8 cellular contexts compared by ENCODE assay signal in the genomic region with DNA sequence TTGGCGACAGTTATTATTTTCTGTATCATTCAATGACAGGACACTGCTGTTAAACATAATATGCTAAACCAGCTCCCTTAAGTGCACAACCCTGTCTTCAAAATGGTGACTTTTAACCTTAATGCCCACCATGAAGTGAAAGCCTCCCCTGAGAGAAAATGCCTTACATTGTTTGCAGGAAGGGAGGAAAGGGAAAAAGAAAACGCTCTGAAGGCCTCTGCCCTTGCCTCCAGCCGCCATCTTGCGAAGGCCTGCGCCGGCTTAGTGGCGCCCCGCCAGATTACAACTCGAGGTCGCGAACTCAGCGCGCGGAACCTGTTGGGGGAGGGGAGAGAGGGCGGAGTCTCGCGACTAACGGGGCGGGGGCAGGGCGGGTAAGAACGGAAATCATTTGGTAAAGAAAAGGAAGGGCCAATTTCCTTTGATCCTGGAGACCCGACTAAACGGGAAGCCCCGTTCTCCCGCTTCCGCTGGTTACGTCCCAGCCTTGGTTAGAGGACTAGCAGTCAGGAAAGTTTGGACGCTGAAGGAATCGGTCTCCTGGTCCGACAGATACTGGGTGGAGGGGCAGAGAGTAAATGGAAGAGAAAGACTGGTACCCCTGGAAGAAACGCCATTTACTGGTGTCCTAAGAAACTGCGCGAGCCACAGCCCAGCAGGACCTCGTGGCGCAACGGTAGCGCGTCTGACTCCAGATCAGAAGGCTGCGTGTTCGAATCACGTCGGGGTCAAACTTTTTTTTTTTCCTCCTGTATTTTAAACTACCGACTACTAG. TPM values are rescaled to one million over a fixed set of nuclear protein-coding genes. Genes with fewer than 3 reads are reported as not detected.
DNase-seq lines count a peak whose midpoint lies in the region; ATAC-seq and TF ChIP-seq lines count a peak whose summit lies in the region.

No MANE protein-coding gene starts in this region.

- TF ChIP-seq CTCF in Peyer's patch (IDR thresholded peaks at IDR 0.05) = peak in 2 of 6 experiments; percentile 4 to 12

- H3K9me3 Mint-ChIP-seq in naive thymus-derived CD4-positive, alpha-beta T cell = peaks cover 0 to 21% (median 0%) of the 10 kb centered on the region in 11 donors
- H3K9me3 Mint-ChIP-seq in stimulated activated memory B cell treated with anti-CD40 and anti-IgM and Interleukin-4, amounts not matched to agents 10 μg/mL and 1 μg/mL and 100 μg/mL, for 72 hours = no peaks in the 10 kb centered on the region

- no peaks in the 10 kb centered on the region for H3K9me3 ChIP-seq in KOPT-K1 (ENCODE audit: insufficient read depth, low read length, poor library complexity, severe bottlenecking)
- no peaks in the 10 kb centered on the region for H3K9me3 ChIP-seq in Peyer's patch
- no peaks in the 10 kb centered on the region for H3K9me3 ChIP-seq in naive thymus-derived CD4-positive, alpha-beta T cell (ENCODE audit: control insufficient read depth in 2 of 3, low read length in 3 of 3)

- H3K36me3 ChIP-seq in KOPT-K1 (ENCODE audit: insufficient read depth, low read length) (no peaks in the 10 kb centered on the region), Peyer's patch (no peaks in the 10 kb centered on the region)
- peaks cover 0 to 4% (median 0%) of the 10 kb centered on the region in 3 experiments for H3K36me3 ChIP-seq in naive thymus-derived CD4-positive, alpha-beta T cell (ENCODE audit: control insufficient read depth in 2 of 3, insufficient read depth in 3 of 3, low read length in 3 of 3)

- H3K4me3 Mint-ChIP-seq in naive thymus-derived CD4-positive, alpha-beta T cell = peak overlapping the region; percentile 89 to 99 (median 94)
- peak overlapping the region; percentile 85 for H3K4me3 Mint-ChIP-seq in stimulated activated memory B cell treated with anti-CD40 and anti-IgM and Interleukin-4, amounts not matched to agents 10 μg/mL and 1 μg/mL and 100 μg/mL, for 72 hours

- CTCF ChIA-PET in naive thymus-derived CD4-positive, alpha-beta T cell (lab: Charles Lee) = interaction anchor here (0.6 to 1.6 kb wide), 3 partner anchors 9 to 13 kb away, joined by 3 to 6 read pairs (median 4); partner anchors contain the start of gene TMPO

- H3K27ac ChIP-seq in KOPT-K1 (ENCODE audit: low read depth, low read length, poor library complexity, severe bottlenecking) = peak overlapping the region; percentile 93
- peak overlapping the region; percentile 88 to 94 (median 91) for H3K27ac ChIP-seq in Peyer's patch
- peak overlapping the region; percentile 90 for H3K27ac ChIP-seq in naive thymus-derived CD4-positive, alpha-beta T cell (ENCODE audit: low read depth, low read length)

- H3K4me1 ChIP-seq in Peyer's patch = peaks cover 0 to 11% (median 2%) of the 10 kb centered on the region in 4 donors
- H3K4me1 ChIP-seq in naive thymus-derived CD4-positive, alpha-beta T cell (ENCODE audit: control insufficient read depth in 2 of 2, insufficient read depth in 2 of 2, low read length in 2 of 2) = peaks cover 0 to 11% of the 10 kb centered on the region in 2 donors

- peak; percentile 65 for ATAC-seq in GM21786 (IDR thresholded peaks at IDR 0.05; ENCODE audit: unreplicated experiment)
- ATAC-seq in naive thymus-derived CD4-positive, alpha-beta T cell = peak; percentile 94
- peak; percentile 92 for ATAC-seq in stimulated activated memory B cell treated with anti-CD40 and anti-IgM and Interleukin-4, amounts not matched to agents 10 μg/mL and 1 μg/mL and 100 μg/mL, for 72 hours

- no peaks in the 10 kb centered on the region for H3K27me3 ChIP-seq in Peyer's patch
- no peaks in the 10 kb centered on the region for H3K27me3 ChIP-seq in naive thymus-derived CD4-positive, alpha-beta T cell (ENCODE audit: control insufficient read depth in 2 of 2, insufficient read depth in 2 of 2, low read length in 2 of 2)

- peak overlapping the region; percentile 55 to 63 (median 60) for H3K4me3 ChIP-seq in Peyer's patch
- H3K4me3 ChIP-seq in naive thymus-derived CD4-positive, alpha-beta T cell (ENCODE audit: low read length) = peak overlapping the region; percentile 97

- peaks cover 6 to 30% (median 23%) of the 10 kb centered on the region in 7 donors for H3K4me1 Mint-ChIP-seq in naive thymus-derived CD4-positive, alpha-beta T cell
- H3K4me1 Mint-ChIP-seq in stimulated activated memory B cell treated with anti-CD40 and anti-IgM and Interleukin-4, amounts not matched to agents 10 μg/mL and 1 μg/mL and 100 μg/mL, for 72 hours = peaks cover 11% of the 10 kb centered on the region

- TF ChIP-seq POLR2A in Peyer's patch (IDR thresholded peaks at IDR 0.05) = no peak

- peaks cover 0 to 15% (median 0%) of the 10 kb centered on the region in 5 donors for H3K36me3 Mint-ChIP-seq in naive thymus-derived CD4-positive, alpha-beta T cell
- no peaks in the 10 kb centered on the region for H3K36me3 Mint-ChIP-seq in stimulated activated memory B cell treated with anti-CD40 and anti-IgM and Interleukin-4, amounts not matched to agents 10 μg/mL and 1 μg/mL and 100 μg/mL, for 72 hours

- intact Hi-C loops in naive thymus-derived CD4-positive, alpha-beta T cell (cut with micrococcal nuclease) = loop anchor here (1.0 to 5.0 kb wide), 7 partner anchors 12 to 1639 kb away; partner anchors contain the start of genes APAF1 (in 2 of the 2), NEDD1 (in 2 of the 2), SLC25A3 (in 2 of the 2) and TMPO (in 2 of the 2)

- peak overlapping the region; percentile 95 to 100 (median 100) for H3K27ac Mint-ChIP-seq in naive thymus-derived CD4-positive, alpha-beta T cell
- peak overlapping the region; percentile 97 for H3K27ac Mint-ChIP-seq in stimulated activated memory B cell treated with anti-CD40 and anti-IgM and Interleukin-4, amounts not matched to agents 10 μg/mL and 1 μg/mL and 100 μg/mL, for 72 hours

- POLR2A ChIA-PET in naive thymus-derived CD4-positive, alpha-beta T cell (lab: Charles Lee) = interaction anchor here (0.8 to 6.5 kb wide), 4 partner anchors 10 to 13 kb away, joined by 3 to 103 read pairs (median 10); partner anchors contain the start of gene TMPO

- H3K27me3 Mint-ChIP-seq in naive thymus-derived CD4-positive, alpha-beta T cell = peaks cover 0 to 18% (median 3%) of the 10 kb centered on the region in 5 donors
- no peaks in the 10 kb centered on the region for H3K27me3 Mint-ChIP-seq in stimulated activated memory B cell treated with anti-CD40 and anti-IgM and Interleukin-4, amounts not matched to agents 10 μg/mL and 1 μg/mL and 100 μg/mL, for 72 hours

- DNase-seq in DMS79 (lab: John Stamatoyannopoulos, UW) (peak; percentile 82), Peyer's patch (peak; percentile 93 to 96 (median 95)), activated T-helper 1 cell treated with Interleukin-2 at 50 U/mL for 16 hours (ENCODE audit: low read depth) (peak; percentile 89), fibroblast of gingiva (ENCODE audit: low read depth) (peak; percentile 90)
- DNase-seq in naive thymus-derived CD4-positive, alpha-beta T cell = peak; percentile 89 to 95 (median 92)

RNA-seq across cellular contexts. Expression of gene TMPO, which starts 11.6 kb away (rescaled TPM):
- total RNA-seq in Peyer's patch = 100 to 1,000 TPM in 1 of 4 donors, 10 to 100 TPM in 3; 68.8 to 131 (median 81.8) TPM
- 100 to 1,000 TPM in 3 of 5 experiments, 10 to 100 TPM in 2; 88.1 to 267 (median 161) TPM for total RNA-seq in naive thymus-derived CD4-positive, alpha-beta T cell
- polyA plus RNA-seq in naive thymus-derived CD4-positive, alpha-beta T cell = 10 to 100 TPM; 62.8 to 70.4 TPM

Comparison
In these comparisons a context has a peak if more than half of its experiments do, and no peak if none do; other contexts are left out.
1. Peak in every context shown above with its lines: DNase-seq, ATAC-seq, H3K4me3 ChIP-seq and H3K27ac ChIP-seq.